14 cellular contexts compared by ENCODE assay signal in genomic region chr12:71441350-71441748, GRCh38. TPM values are rescaled to one million over a fixed set of nuclear protein-coding genes. Genes with fewer than 3 reads are reported as not detected.
A peak's percentile ranks its signal among the peaks of the same experiment; 100 is the strongest.
DNase-seq lines count a peak whose midpoint lies in the region; ATAC-seq and TF ChIP-seq lines count a peak whose summit lies in the region.
"Had no signal": no experiment of that assay in that cellular context is flagged by ENCODE, and none has a peak within 500 bp of the region (broad histone marks: within the 10 kb centered on the region; RNA-seq: fewer than 3 reads in every experiment).

No MANE protein-coding gene starts in this region.

- no peak for DNase-seq in A673 (ENCODE audit: low spot score)
- DNase-seq in GM20000 (ENCODE audit: low spot score): peak; percentile 13
- DNase-seq in central memory CD8-positive, alpha-beta T cell (ENCODE audit: low spot score in 2 of 2): no peak
- DNase-seq in naive thymus-derived CD8-positive, alpha-beta T cell: no peak
- DNase-seq in heart left ventricle: no peak
- DNase-seq: left ventricle myocardium inferior; NCI-H1930; stimulated activated CD4-positive, alpha-beta T cell treated with anti-CD3 and anti-CD28 coated beads, Interleukin-2, amount 100 ng/mL, for 48 hours had no signal

- CTCF ChIA-PET in A673 (lab: Charles Lee): interaction anchor here (0.5 kb wide), 1 partner anchor 189 kb away, joined by 3 read pairs; no protein-coding TSS in a partner anchor

- 56 to 69% (median 60%) methylated on average over 3 of the region's 3 CpGs for WGBS in heart left ventricle, 4 donors

- no peak for TF ChIP-seq POLR2A in heart left ventricle (IDR thresholded peaks at IDR 0.05)

- no peaks in the 10 kb centered on the region for H3K36me3 Mint-ChIP-seq in central memory CD8-positive, alpha-beta T cell (ENCODE audit: insufficient read depth)
- peaks cover 0 to 18% (median 0%) of the 10 kb centered on the region in 3 donors for H3K36me3 Mint-ChIP-seq in naive thymus-derived CD8-positive, alpha-beta T cell

- peaks cover 12% of the 10 kb centered on the region for H3K9me3 Mint-ChIP-seq in central memory CD8-positive, alpha-beta T cell
- H3K9me3 Mint-ChIP-seq in naive thymus-derived CD8-positive, alpha-beta T cell: peaks cover 0 to 15% (median 11%) of the 10 kb centered on the region in 9 donors

- no peak overlapping the region for H3K27ac ChIP-seq in A673 (ENCODE audit: low read depth, low read length, poor library complexity, severe bottlenecking)
- no peak overlapping the region for H3K27ac ChIP-seq in heart left ventricle
- H3K27ac ChIP-seq: KMS-11, left ventricle myocardium inferior, stomach had no signal

- H3K27ac Mint-ChIP-seq in central memory CD8-positive, alpha-beta T cell (ENCODE audit: low read depth): no peak overlapping the region
- H3K27ac Mint-ChIP-seq in naive thymus-derived CD8-positive, alpha-beta T cell: no peak overlapping the region

- H3K4me3 ChIP-seq in A673 (ENCODE audit: low read depth, low read length, poor library complexity, severe bottlenecking): peak overlapping the region; percentile 70
- no peak overlapping the region for H3K4me3 ChIP-seq in heart left ventricle

- no TSS peak for BruUV-seq in A673 (replicated peaks; lab: Mats Ljungman, UMichigan)

- peak overlapping the region; percentile 61 for H3K4me3 Mint-ChIP-seq in central memory CD8-positive, alpha-beta T cell
- H3K4me3 Mint-ChIP-seq in naive thymus-derived CD8-positive, alpha-beta T cell: peak overlapping the region; percentile 61 to 90 (median 79)

- H3K36me3 ChIP-seq in A673 (ENCODE audit: insufficient read depth, low read length, poor library complexity, severe bottlenecking): no peaks in the 10 kb centered on the region
- no peaks in the 10 kb centered on the region for H3K36me3 ChIP-seq in heart left ventricle
- H3K36me3 ChIP-seq: left ventricle myocardium inferior, stomach had no signal

- peaks cover 14% of the 10 kb centered on the region for H3K4me1 Mint-ChIP-seq in central memory CD8-positive, alpha-beta T cell
- peaks cover 16 to 32% (median 24%) of the 10 kb centered on the region in 4 donors for H3K4me1 Mint-ChIP-seq in naive thymus-derived CD8-positive, alpha-beta T cell

- H3K9me3 ChIP-seq in A673 (ENCODE audit: low read depth, low read length, poor library complexity, severe bottlenecking): peaks cover 2% of the 10 kb centered on the region
- H3K9me3 ChIP-seq in heart left ventricle: peaks cover 0 to 9% (median 2%) of the 10 kb centered on the region in 12 donors

- H3K4me1 ChIP-seq in A673 (ENCODE audit: insufficient read depth, low read length, poor library complexity, severe bottlenecking): peaks cover 12% of the 10 kb centered on the region
- peaks cover 0 to 23% (median 9%) of the 10 kb centered on the region in 12 donors for H3K4me1 ChIP-seq in heart left ventricle

- H3K27me3 Mint-ChIP-seq in central memory CD8-positive, alpha-beta T cell: peaks cover 85% of the 10 kb centered on the region
- H3K27me3 Mint-ChIP-seq in naive thymus-derived CD8-positive, alpha-beta T cell: peaks cover 37 to 56% (median 50%) of the 10 kb centered on the region in 5 donors

- POLR2A ChIA-PET in A673 (lab: Charles Lee; ENCODE audit: low non-redundant PET): interaction anchor here (0.7 kb wide), 1 partner anchor 225 kb away, joined by 3 read pairs; no protein-coding TSS in a partner anchor
- POLR2A ChIA-PET in naive thymus-derived CD8-positive, alpha-beta T cell (lab: Charles Lee): no interaction called here

- TF ChIP-seq CTCF in A673 (conservative IDR thresholded peaks at IDR 0.05; ENCODE audit: low read depth, low read length) (no peak), GM20000 (IDR thresholded peaks at IDR 0.05; ENCODE audit: extremely low read depth, missing control alignments) (no peak), heart left ventricle (IDR thresholded peaks at IDR 0.05) (no peak)

- ATAC-seq in central memory CD8-positive, alpha-beta T cell (replicated peaks; ENCODE audit: extremely low read depth, poor library complexity, severe bottlenecking): no peak
- ATAC-seq in naive thymus-derived CD8-positive, alpha-beta T cell: no peak
- ATAC-seq in heart left ventricle: no peak
- no peak for ATAC-seq in HG03196 (IDR thresholded peaks at IDR 0.05; ENCODE audit: unreplicated experiment)
- no peak for ATAC-seq in GM19395 (IDR thresholded peaks at IDR 0.05; ENCODE audit: unreplicated experiment)
- no peak for ATAC-seq in GM18909 (IDR thresholded peaks at IDR 0.05; ENCODE audit: poor library complexity, unreplicated experiment)

- H3K27me3 ChIP-seq in A673 (replicated peaks; ENCODE audit: insufficient read depth, low read depth, low read length, poor library complexity) (no peaks in the 10 kb centered on the region), heart left ventricle (peaks cover 5 to 80% (median 43%) of the 10 kb centered on the region in 9 donors)

- intact Hi-C loops in A673 (cut with micrococcal nuclease; ENCODE audit: unreplicated experiment) (no loop called here), heart left ventricle (cut with DNase I) (no loop called here)

RNA-seq across cellular contexts. Expression of gene LGR5, which starts 1.8 kb away (rescaled TPM):
- total RNA-seq in A673 (2021): 4.5 and 5.5 TPM in 2 replicates
- total RNA-seq in naive thymus-derived CD8-positive, alpha-beta T cell: not detected
- not detected for polyA plus RNA-seq in naive thymus-derived CD8-positive, alpha-beta T cell
- total RNA-seq in heart left ventricle: under 1 TPM in 3 of 9 donors, not detected in 6; 0.12 to 0.20 (median 0.15) TPM
- polyA plus RNA-seq in heart left ventricle: under 1 TPM in 1 of 2 donors, not detected in 1; 0.03 TPM
- total RNA-seq: glomerular endothelial cell, left ventricle myocardium inferior had no signal
